ENCODE assay signal across 9 cellular contexts in the genomic region with DNA sequence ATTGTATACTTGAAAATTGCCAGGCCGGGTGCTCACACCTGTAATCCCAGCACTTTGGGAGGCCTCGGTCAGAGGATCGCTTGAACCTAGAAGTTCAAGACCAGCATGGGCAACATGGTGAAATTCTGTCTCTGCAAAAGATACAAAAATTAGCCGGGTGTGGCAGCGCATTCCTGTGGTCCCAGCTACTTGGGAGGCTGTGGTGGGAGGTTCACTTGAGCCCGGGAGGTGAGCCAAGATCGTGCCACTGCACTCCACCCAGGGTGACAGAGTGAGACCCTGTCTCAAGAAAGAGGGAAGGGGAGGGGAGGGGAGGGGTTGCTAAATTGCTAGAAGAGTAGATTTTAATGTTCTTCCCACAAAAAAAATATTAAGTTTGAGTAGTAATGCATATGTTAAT. TPM values are rescaled to one million over a fixed set of nuclear protein-coding genes. Genes with fewer than 3 reads are reported as not detected.
DNase-seq lines count a peak whose midpoint lies in the region; ATAC-seq and TF ChIP-seq lines count a peak whose summit lies in the region.
"Had no signal": no experiment of that assay in that cellular context is flagged by ENCODE, and none has a peak within 500 bp of the region (broad histone marks: within the 10 kb centered on the region; RNA-seq: fewer than 3 reads in every experiment).

No MANE protein-coding gene starts in this region.

- CTCF ChIA-PET in Calu3 (lab: Charles Lee): interaction anchor here (0.7 kb wide), 1 partner anchor 53 kb away, joined by 4 read pairs; a partner anchor contains a TSS

- no peak overlapping the region for H3K4me3 Mint-ChIP-seq in Calu3 (ENCODE audit: low read depth, unreplicated experiment)
- peak overlapping the region in 7 of 8 donors; percentile 38 to 89 (median 72) for H3K4me3 Mint-ChIP-seq in naive B cell

- no peak overlapping the region for H3K27ac Mint-ChIP-seq in Calu3 (ENCODE audit: unreplicated experiment)
- H3K27ac Mint-ChIP-seq in naive B cell: peak overlapping the region; percentile 86 to 100 (median 97)

- H3K36me3 Mint-ChIP-seq in Calu3 (ENCODE audit: insufficient read depth, unreplicated experiment) (no peaks in the 10 kb centered on the region), naive B cell (peaks cover 9 to 18% of the 10 kb centered on the region in 2 donors)

- H3K4me1 Mint-ChIP-seq in Calu3 (ENCODE audit: low read depth, unreplicated experiment) (peaks cover 29% of the 10 kb centered on the region), naive B cell (peaks cover 52 to 90% (median 74%) of the 10 kb centered on the region in 3 donors)

- DNase-seq in Calu3: peak; percentile 32
- peak; percentile 77 for DNase-seq in M059J (ENCODE audit: low read depth)
- peak; percentile 88 for DNase-seq in astrocyte of the hippocampus (ENCODE audit: low read depth, low spot score)
- DNase-seq in naive B cell: no peak
- no peak for DNase-seq in NCI-H2029 treated with DMSO at 0.1 percent for 48 hours (lab: John Stamatoyannopoulos, UW)
- no peak for DNase-seq in inferior parietal cortex (ENCODE audit: extremely low spot score)
- no peak for DNase-seq in NCI-H446 treated with DMSO at 0.1 percent for 48 hours (lab: John Stamatoyannopoulos, UW)
- DNase-seq: heart right ventricle had no signal

- H3K27me3 Mint-ChIP-seq in Calu3 (ENCODE audit: unreplicated experiment): no peaks in the 10 kb centered on the region
- H3K27me3 Mint-ChIP-seq in naive B cell: no peaks in the 10 kb centered on the region

- intact Hi-C loops in Calu3 (cut with micrococcal nuclease; ENCODE audit: unreplicated experiment): no loop called here

- BruUV-seq in Calu3 (replicated peaks; lab: Mats Ljungman, UMichigan): no TSS peak

- no peaks in the 10 kb centered on the region for H3K9me3 Mint-ChIP-seq in Calu3 (ENCODE audit: low read depth, unreplicated experiment)
- H3K9me3 Mint-ChIP-seq in naive B cell: peaks cover 0 to 1% (median 0%) of the 10 kb centered on the region in 7 donors

- ATAC-seq in naive B cell (ENCODE audit: low read depth in 2 of 2) (no peak), GM21515 (IDR thresholded peaks at IDR 0.05; ENCODE audit: unreplicated experiment) (no peak)

- no peak for TF ChIP-seq CTCF in Calu3 (IDR thresholded peaks at IDR 0.05; ENCODE audit: unreplicated experiment)

RNA-seq across cellular contexts. Expression of a gene that starts 53.2 kb away (rescaled TPM):
- 9.6 and 9.9 TPM in 2 replicates for total RNA-seq in Calu3 (2022)
- total RNA-seq in M059J (2014; rRNA removed; shearing (Covaris generic)): 7.2 and 24.2 TPM in 2 replicates
- polyA plus RNA-seq in naive B cell (ENCODE audit: low read depth in 6 of 6): 100 to 1,000 TPM; 103 to 178 (median 154) TPM

Comparison
In these comparisons a context has a peak if more than half of its experiments do, and no peak if none do; other contexts are left out.
1. DNase-seq: peak in Calu3 (single experiment), M059J (single experiment) and astrocyte of the hippocampus (single experiment); none in naive B cell (single experiment), NCI-H2029 treated with DMSO at 0.1 percent for 48 hours (single experiment), inferior parietal cortex (single experiment) and NCI-H446 treated with DMSO at 0.1 percent for 48 hours (single experiment).